1 cellular context compared by ENCODE assay signal in genomic region chr5:145946112-145946861, GRCh38.
TF ChIP-seq lines count a peak whose summit lies in the region.

No MANE protein-coding gene starts in this region.

TF ChIP-seq in K562, 482 proteins besides CTCF, POLR2A, EP300 and RAD21 (continues in another document):
- TF ChIP-seq SMAD4 (CRISPR knock-in tag; conservative IDR thresholded peaks at IDR 0.05) (no peak), SAP30 (IDR thresholded peaks at IDR 0.05; ENCODE audit: borderline replicate concordance, insufficient read depth, low read depth, low read length, poor library complexity, severe bottlenecking) (no peak), GATAD2A (IDR thresholded peaks at IDR 0.05) (no peak), FOS (IDR thresholded peaks at IDR 0.05; ENCODE audit: extremely low read depth, insufficient read length) (no peak), HMG20A (CRISPR knock-in tag; conservative IDR thresholded peaks at IDR 0.05) (no peak), KDM2B (CRISPR knock-in tag; IDR thresholded peaks at IDR 0.05) (no peak), DNMT1 (IDR thresholded peaks at IDR 0.05) (no peak), MTF1 (CRISPR knock-in tag; IDR thresholded peaks at IDR 0.05; ENCODE audit: borderline replicate concordance) (no peak), POLR3G (IDR thresholded peaks at IDR 0.05; ENCODE audit: extremely low read depth, insufficient read length, insufficient replicate concordance) (no peak), ZNF384 (IDR thresholded peaks at IDR 0.05; ENCODE audit: low read depth, low read length) (no peak), POLR2AphosphoS2 (IDR thresholded peaks at IDR 0.05; ENCODE audit: low read length) (no peak), MEIS2 (IDR thresholded peaks at IDR 0.05; ENCODE audit: partially characterized antibody) (peak; percentile 83), NFXL1 (CRISPR knock-in tag; IDR thresholded peaks at IDR 0.05) (no peak), CREM (IDR thresholded peaks at IDR 0.05; ENCODE audit: low read depth) (peak; percentile 55; the same call in 1 of the 2 replicates), PRDM10 (IDR thresholded peaks at IDR 0.05; ENCODE audit: partially characterized antibody) (no peak), XRCC3 (IDR thresholded peaks at IDR 0.05) (no peak), RHOXF2B (CRISPR knock-in tag; conservative IDR thresholded peaks at IDR 0.05) (no peak), ZBTB9 (CRISPR knock-in tag; IDR thresholded peaks at IDR 0.05) (no peak), CREB3 (tag; conservative IDR thresholded peaks at IDR 0.05; ENCODE audit: low read depth) (no peak), TFE3 (CRISPR knock-in tag; IDR thresholded peaks at IDR 0.05) (no peak), ZNF589 (CRISPR knock-in tag; IDR thresholded peaks at IDR 0.05; ENCODE audit: low read depth) (peak; percentile 76; the same call in 1 of the 2 replicates), CHD2 (IDR thresholded peaks at IDR 0.05; ENCODE audit: low read depth, low read length) (no peak), ZNF121 (CRISPR knock-in tag; conservative IDR thresholded peaks at IDR 0.05) (no peak), BDP1 (IDR thresholded peaks at IDR 0.05; ENCODE audit: insufficient read depth, insufficient read length) (no peak), ZFP1 (CRISPR knock-in tag; IDR thresholded peaks at IDR 0.05) (no peak), FOXJ3 (CRISPR knock-in tag; IDR thresholded peaks at IDR 0.05) (no peak), PREB (CRISPR knock-in tag; IDR thresholded peaks at IDR 0.05) (no peak), ARID2 (IDR thresholded peaks at IDR 0.05) (no peak), ARID4B (CRISPR knock-in tag; IDR thresholded peaks at IDR 0.05) (no peak), SRSF1 (IDR thresholded peaks at IDR 0.05; ENCODE audit: low read depth, low read length) (no peak), NFIC (IDR thresholded peaks at IDR 0.05) (no peak), TCF7 (IDR thresholded peaks at IDR 0.05; ENCODE audit: borderline replicate concordance) (peak; percentile 84; the same call in 1 of the 2 replicates), CUX1 (CRISPR knock-in tag; IDR thresholded peaks at IDR 0.05) (no peak), ZNF140 (CRISPR knock-in tag; IDR thresholded peaks at IDR 0.05) (no peak), ZBTB5 (IDR thresholded peaks at IDR 0.05) (no peak), FOSL1 (tag; conservative IDR thresholded peaks at IDR 0.05) (peak; percentile 92), RBM39 (optimal IDR thresholded peaks at IDR 0.05; ENCODE audit: low read depth, low read length) (no peak), POLR2B (IDR thresholded peaks at IDR 0.05; ENCODE audit: low read depth, partially characterized antibody) (no peak), YY1 (IDR thresholded peaks at IDR 0.05; ENCODE audit: borderline replicate concordance in 1 of 3, control insufficient read depth in 1 of 3, extremely low read depth in 1 of 3, insufficient read depth in 3 of 3, insufficient read length in 1 of 3, insufficient replicate concordance in 2 of 3, low read depth in 1 of 3, low read length in 2 of 3) (no peak), RBM17 (IDR thresholded peaks at IDR 0.05; ENCODE audit: borderline replicate concordance, low read depth, low read length) (no peak), CSDE1 (IDR thresholded peaks at IDR 0.05) (no peak), E2F3 (CRISPR knock-in tag; IDR thresholded peaks at IDR 0.05) (no peak), RB1 (IDR thresholded peaks at IDR 0.05; ENCODE audit: low read depth) (no peak), CEBPG (CRISPR knock-in tag; IDR thresholded peaks at IDR 0.05) (no peak), CEBPG (tag; conservative IDR thresholded peaks at IDR 0.05 in 1 of 2, IDR thresholded peaks at IDR 0.05 in 1 of 2) (peak; percentile 74 to 97), NR2C2 (CRISPR knock-in tag; IDR thresholded peaks at IDR 0.05) (no peak), NR2C2 (tag; IDR thresholded peaks at IDR 0.05) (no peak; the same call in 1 of the 2 replicates), ZNF583 (CRISPR knock-in tag; IDR thresholded peaks at IDR 0.05) (no peak)
